In the genomic region with DNA sequence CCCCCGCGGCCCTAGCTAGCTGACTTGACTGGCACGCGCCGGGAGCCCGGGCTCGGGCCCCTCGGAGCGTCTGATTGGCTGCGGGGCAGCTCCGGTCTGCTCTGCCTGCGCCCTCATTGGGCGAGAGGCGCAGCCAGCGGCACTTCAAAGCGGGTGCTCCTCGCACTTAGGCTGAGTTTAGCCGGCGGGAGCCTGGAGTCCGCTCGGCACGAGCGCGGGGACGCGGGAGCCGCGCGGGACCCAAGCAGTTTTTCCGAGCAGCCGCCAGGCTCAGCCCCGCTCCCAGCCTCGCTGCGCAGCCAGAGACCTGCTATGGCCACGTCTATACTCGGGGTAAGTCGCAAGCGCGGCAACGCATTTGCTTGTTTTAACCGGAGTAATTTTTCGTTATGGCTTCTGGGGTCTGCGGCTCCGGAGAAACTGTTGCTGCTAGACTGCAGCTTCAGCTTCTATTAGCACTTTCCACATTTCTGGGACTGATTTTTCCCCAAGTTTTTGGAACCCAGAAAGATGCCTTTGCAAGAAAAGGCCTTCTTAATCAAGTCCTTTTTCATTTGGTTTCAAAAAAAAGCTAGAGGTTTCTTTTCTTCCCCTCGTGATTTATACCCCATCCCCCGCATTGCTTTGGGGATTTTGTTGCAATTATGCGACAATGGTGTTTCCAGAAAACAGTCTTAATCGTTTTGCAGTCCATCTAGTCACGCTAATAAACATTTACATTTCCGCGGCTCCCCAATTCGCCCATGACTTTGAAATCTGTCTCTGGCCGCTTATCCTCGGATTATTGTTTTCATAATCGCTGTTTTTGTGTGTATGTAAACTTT, we compare ENCODE assay signal across 8 cellular contexts. TPM values are rescaled to one million over a fixed set of nuclear protein-coding genes. Genes with fewer than 3 reads are reported as not detected.
DNase-seq lines count a peak whose midpoint lies in the region; ATAC-seq and TF ChIP-seq lines count a peak whose summit lies in the region.

SP9 (plus strand) TSS at position 174 of the 824 bp plus-strand sequence; CDS start at position 313, 139 bp downstream.

- peak within 1 kb of the TSS; percentile 65 for H3K4me3 Mint-ChIP-seq in dendritic cell treated with granulocyte-macrophage colony-stimulating factor and Interleukin-4, amounts not matched to agents 40 ng/mL and 50 ng/mL, for 4 days
- peak within 1 kb of the TSS; percentile 76 for H3K4me3 Mint-ChIP-seq in natural killer cell

- H3K27ac ChIP-seq in A673 (ENCODE audit: low read depth, low read length, poor library complexity, severe bottlenecking) (no peak within 1 kb of the TSS), OCI-LY3 (ENCODE audit: low read length) (no peak within 1 kb of the TSS)

- no peak within 1 kb of the TSS for H3K27ac Mint-ChIP-seq in dendritic cell treated with granulocyte-macrophage colony-stimulating factor and Interleukin-4, amounts not matched to agents 40 ng/mL and 50 ng/mL, for 4 days
- H3K27ac Mint-ChIP-seq in natural killer cell: peak within 1 kb of the TSS in 1 of 2 donors; percentile 59

- intact Hi-C loops in A673 (cut with micrococcal nuclease; ENCODE audit: unreplicated experiment) (loop anchor here (5.0 kb wide), 1 partner anchor 88 kb away; the partner anchor contains the start of gene OLA1), natural killer cell (cut with micrococcal nuclease) (loop anchor here (5.0 kb wide), 2 partner anchors 1737 to 1747 kb away; partner anchors contain the start of gene EVX2)
- intact Hi-C loops in dendritic cell treated with granulocyte-macrophage colony-stimulating factor and Interleukin-4, amounts not matched to agents 40 ng/mL and 50 ng/mL, for 4 days (cut with micrococcal nuclease): loop anchor here (5.0 kb wide), 1 partner anchor 53 kb away; no protein-coding TSS in a partner anchor

- POLR2A ChIA-PET in A673 (lab: Charles Lee; ENCODE audit: low non-redundant PET): interaction anchor here (0.6 kb wide), 1 partner anchor 9 kb away, joined by 3 read pairs; no protein-coding TSS in a partner anchor
- POLR2A ChIA-PET in GM10248 (lab: Yijun Ruan, JAX): no interaction called here

- H3K79me2 ChIP-seq in OCI-LY3 (ENCODE audit: low read length): no peaks in the 10 kb centered on the region

- CTCF ChIA-PET in A673 (lab: Charles Lee): interaction anchor here (0.6 kb wide), 1 partner anchor 1633 kb away, joined by 3 read pairs; no protein-coding TSS in a partner anchor
- CTCF ChIA-PET in GM10248 (lab: Yijun Ruan, JAX): interaction anchor here (1.2 to 1.7 kb wide), 2 partner anchors 10 to 932 kb away, joined by 5 to 6 read pairs; no protein-coding TSS in a partner anchor

- DNase-seq in A673 (ENCODE audit: low spot score) (peak; percentile 88), GM10248 (ENCODE audit: extremely low spot score) (peak; percentile 70), natural killer cell (no peak), NAMALWA (ENCODE audit: low spot score) (no peak)

- ATAC-seq in natural killer cell (peak in 2 of 3 donors; percentile 22 to 34), HG02885 (IDR thresholded peaks at IDR 0.05; ENCODE audit: poor library complexity, unreplicated experiment) (no peak), GM19452 (IDR thresholded peaks at IDR 0.05; ENCODE audit: unreplicated experiment) (no peak)

- H3K9ac ChIP-seq in OCI-LY3 (ENCODE audit: low read length): no peak within 1 kb of the TSS

- H3K27me3 ChIP-seq in A673 (replicated peaks; ENCODE audit: insufficient read depth, low read depth, low read length, poor library complexity): peaks cover 95% of the 10 kb centered on the region
- H3K27me3 ChIP-seq in OCI-LY3 (ENCODE audit: low read depth, low read length): peaks cover 36% of the 10 kb centered on the region

- peaks cover 48% of the 10 kb centered on the region for H3K4me1 Mint-ChIP-seq in dendritic cell treated with granulocyte-macrophage colony-stimulating factor and Interleukin-4, amounts not matched to agents 40 ng/mL and 50 ng/mL, for 4 days (ENCODE audit: low read depth)
- H3K4me1 Mint-ChIP-seq in natural killer cell: peaks cover 39 to 52% of the 10 kb centered on the region in 2 donors

- no TSS peak for BruUV-seq in A673 (replicated peaks; lab: Mats Ljungman, UMichigan)

- no peak within 1 kb of the TSS for H2AFZ ChIP-seq in OCI-LY3 (ENCODE audit: low read depth, low read length)

- peaks cover 92% of the 10 kb centered on the region for H3K27me3 Mint-ChIP-seq in dendritic cell treated with granulocyte-macrophage colony-stimulating factor and Interleukin-4, amounts not matched to agents 40 ng/mL and 50 ng/mL, for 4 days
- peaks cover 77 to 79% of the 10 kb centered on the region in 2 donors for H3K27me3 Mint-ChIP-seq in natural killer cell (ENCODE audit: low read depth in 2 of 2)

- no peaks in the 10 kb centered on the region for H3K36me3 Mint-ChIP-seq in dendritic cell treated with granulocyte-macrophage colony-stimulating factor and Interleukin-4, amounts not matched to agents 40 ng/mL and 50 ng/mL, for 4 days (ENCODE audit: low read depth)
- no peaks in the 10 kb centered on the region for H3K36me3 Mint-ChIP-seq in natural killer cell

- no peaks in the 10 kb centered on the region for H4K20me1 ChIP-seq in OCI-LY3 (ENCODE audit: insufficient read depth, low read length)

- H3K36me3 ChIP-seq in A673 (ENCODE audit: insufficient read depth, low read length, poor library complexity, severe bottlenecking): no peaks in the 10 kb centered on the region
- H3K36me3 ChIP-seq in OCI-LY3 (replicated peaks; ENCODE audit: low read depth, low read length): no peaks in the 10 kb centered on the region

- H3K9me3 Mint-ChIP-seq in dendritic cell treated with granulocyte-macrophage colony-stimulating factor and Interleukin-4, amounts not matched to agents 40 ng/mL and 50 ng/mL, for 4 days: no peaks in the 10 kb centered on the region
- H3K9me3 Mint-ChIP-seq in natural killer cell: no peaks in the 10 kb centered on the region

- peaks cover 25% of the 10 kb centered on the region for H3K4me1 ChIP-seq in A673 (ENCODE audit: insufficient read depth, low read length, poor library complexity, severe bottlenecking)
- H3K4me1 ChIP-seq in OCI-LY3 (ENCODE audit: low read length): peaks cover 25% of the 10 kb centered on the region

- H3K4me2 ChIP-seq in OCI-LY3 (ENCODE audit: low read length): peak within 1 kb of the TSS; percentile 95; the same call in 1 of the 2 replicates

- H3K4me3 ChIP-seq in A673 (ENCODE audit: low read depth, low read length, poor library complexity, severe bottlenecking): peak within 1 kb of the TSS; percentile 48
- H3K4me3 ChIP-seq in OCI-LY3 (ENCODE audit: low read length): peak within 1 kb of the TSS; percentile 83

- TF ChIP-seq CTCF in A673 (conservative IDR thresholded peaks at IDR 0.05; ENCODE audit: low read depth, low read length) (no peak), GM10248 (IDR thresholded peaks at IDR 0.05; ENCODE audit: control extremely low read depth, extremely low read depth, low read depth, missing control alignments) (no peak), OCI-LY3 (IDR thresholded peaks at IDR 0.05; ENCODE audit: low read depth, low read length) (no peak), natural killer cell (IDR thresholded peaks at IDR 0.05) (no peak)

- H3K9me3 ChIP-seq in A673 (ENCODE audit: low read depth, low read length, poor library complexity, severe bottlenecking) (no peaks in the 10 kb centered on the region), OCI-LY3 (ENCODE audit: insufficient read depth, low read length) (no peaks in the 10 kb centered on the region)

RNA-seq across cellular contexts. Expression of gene SP9, which starts in this region (rescaled TPM):
- 0.11 and 0.15 TPM in 2 replicates for total RNA-seq in A673 (2021)
- not detected for total RNA-seq in natural killer cell

Comparison
In these comparisons a context has a peak if more than half of its experiments do, and no peak if none do; other contexts are left out.
1. Peak in DNase-seq and H3K4me3 ChIP-seq in A673; RNA of the gene not detected or under 1 TPM.
2. Peak in ATAC-seq in natural killer cell; RNA of the gene not detected or under 1 TPM.